Comparison of ENCODE assay signal across 8 cellular contexts in genomic region chr15:56918046-56918906, GRCh38. TPM values are rescaled to one million over a fixed set of nuclear protein-coding genes. Genes with fewer than 3 reads are reported as not detected.
DNase-seq lines count a peak whose midpoint lies in the region; ATAC-seq and TF ChIP-seq lines count a peak whose summit lies in the region.

TSS of gene TCF12 (plus strand) at chr15:56918644. CDS start at chr15:56919914, 1,270 bp downstream.

- no peaks in the 10 kb centered on the region for H3K27me3 Mint-ChIP-seq in activated B cell treated with CpG ODN at 0.5 μM for 24 hours

- H3K4me3 ChIP-seq in AG09309 (ENCODE audit: control insufficient read depth, low read depth, low read length), result peak within 1 kb of the TSS; percentile 100

- TF ChIP-seq CTCF in AG09309 (IDR thresholded peaks at IDR 0.05; ENCODE audit: control insufficient read depth, insufficient read depth, low read depth, low read length, missing control alignments) (peak; percentile 46), activated B cell treated with CpG ODN at 0.5 μM for 24 hours (IDR thresholded peaks at IDR 0.05) (no peak)

- H3K27ac ChIP-seq in caudate nucleus (ENCODE audit: low read depth, low read length), result peak within 1 kb of the TSS; percentile 92

- intact Hi-C loops in activated B cell treated with CpG ODN at 0.5 μM for 24 hours (cut with micrococcal nuclease), result loop anchor here (1.0 to 5.0 kb wide), 13 partner anchors 11 to 609 kb away; partner anchors contain the start of genes TEX9 and ZNF280D

- ATAC-seq in GM18909 (IDR thresholded peaks at IDR 0.05; ENCODE audit: poor library complexity, unreplicated experiment) (peak; percentile 70), HG03175 (IDR thresholded peaks at IDR 0.05; ENCODE audit: unreplicated experiment) (peak; percentile 78), activated B cell treated with CpG ODN at 0.5 μM for 24 hours (ENCODE audit: low read depth) (peak; percentile 81)

- DNase-seq in AG09309 (ENCODE audit: low read depth) (peak; percentile 84), NCI-H226 (peak; percentile 94), activated B cell treated with CpG ODN at 0.5 μM for 24 hours (peak; percentile 92), caudate nucleus (lab: John Stamatoyannopoulos, UW) (peak in 60 of 61 donors; percentile 48 to 98 (median 88)), iris pigment epithelial cell (ENCODE audit: low read depth) (peak; percentile 98)
- peak; percentile 91 for DNase-seq in stimulated activated CD4-positive, alpha-beta T cell treated with anti-CD3 and anti-CD28 coated beads, Interleukin-12 subunit alpha, Interleukin-12 subunit beta, amount 100 ng/mL, for 4 hours

- POLR2A ChIA-PET in activated B cell treated with CpG ODN at 0.5 μM for 24 hours (lab: Charles Lee), result interaction anchor here (0.5 to 4.0 kb wide), 25 partner anchors 9 to 1599 kb away, joined by 3 to 84 read pairs (median 4); partner anchors contain the start of genes MNS1, PIGB, PIGBOS1 and ZNF280D

- peak within 1 kb of the TSS; percentile 80 for H3K27ac Mint-ChIP-seq in activated B cell treated with CpG ODN at 0.5 μM for 24 hours

- peaks cover 32% of the 10 kb centered on the region for H3K4me1 Mint-ChIP-seq in activated B cell treated with CpG ODN at 0.5 μM for 24 hours

- peak within 1 kb of the TSS; percentile 92 for H3K4me3 Mint-ChIP-seq in activated B cell treated with CpG ODN at 0.5 μM for 24 hours

- no peaks in the 10 kb centered on the region for H3K9me3 Mint-ChIP-seq in activated B cell treated with CpG ODN at 0.5 μM for 24 hours

- H3K36me3 Mint-ChIP-seq in activated B cell treated with CpG ODN at 0.5 μM for 24 hours (ENCODE audit: low read depth), result peaks cover 21% of the 10 kb centered on the region

- CTCF ChIA-PET in activated B cell treated with CpG ODN at 0.5 μM for 24 hours (lab: Charles Lee), result interaction anchor here (0.8 to 2.3 kb wide), 18 partner anchors 8 to 609 kb away, joined by 3 to 9 read pairs (median 4); no protein-coding TSS in a partner anchor

RNA-seq across cellular contexts. Expression of gene TCF12, which starts in this region (rescaled TPM):
- 88.5 and 119 TPM in 2 replicates for total RNA-seq in activated B cell treated with CpG ODN at 0.5 μM for 24 hours

Comparison
In these comparisons a context has a peak if more than half of its experiments do, and no peak if none do; other contexts are left out.
1. Peak in every context shown above with its lines: DNase-seq, ATAC-seq, H3K4me3 ChIP-seq and H3K27ac ChIP-seq.